Comparison of ENCODE assay signal across 30 cellular contexts in genomic region chr2:138078153-138078552, GRCh38.
A peak's percentile ranks its signal among the peaks of the same experiment; 100 is the strongest.
DNase-seq lines count a peak whose midpoint lies in the region; ATAC-seq, FAIRE-seq and TF ChIP-seq lines count a peak whose summit lies in the region.
"Had no signal": no experiment of that assay in that cellular context is flagged by ENCODE, and none has a peak within 500 bp of the region (broad histone marks: within the 10 kb centered on the region; RNA-seq: fewer than 3 reads in every experiment).

No MANE protein-coding gene starts in this region.

- H3K9me3 ChIP-seq in right lobe of liver (no peaks in the 10 kb centered on the region), HepG2 (ENCODE audit: low read length) (no peaks in the 10 kb centered on the region)
- H3K9me3 ChIP-seq: BLaER1 treated with 17β-estradiol and CSF1 and Interleukin-3, amounts not matched to agents 10 nM and 100 nM; left ventricle myocardium inferior; transverse colon had no signal

- BruUV-seq in HepG2 (replicated peaks; lab: Mats Ljungman, UMichigan) = no TSS peak

- no peaks in the 10 kb centered on the region for H4K20me1 ChIP-seq in HepG2 (ENCODE audit: insufficient read depth, low read length)
- H4K20me1 ChIP-seq: BLaER1 treated with 17β-estradiol and CSF1 and Interleukin-3, amounts not matched to agents 10 nM and 100 nM had no signal

- H3K79me2 ChIP-seq in HepG2 (ENCODE audit: insufficient read depth, low read length) = no peaks in the 10 kb centered on the region

- H3K36me3 ChIP-seq in right lobe of liver (no peaks in the 10 kb centered on the region), HepG2 (replicated peaks in 1 of 2; ENCODE audit: control insufficient read depth in 1 of 2, insufficient read depth in 2 of 2, low read length in 2 of 2) (no peaks in the 10 kb centered on the region)
- H3K36me3 ChIP-seq: BLaER1 treated with 17β-estradiol and CSF1 and Interleukin-3, amounts not matched to agents 10 nM and 100 nM; left ventricle myocardium inferior; neural progenitor cell; transverse colon had no signal

- CTCF ChIA-PET in HepG2 (lab: Yijun Ruan, JAX; ENCODE audit: low intra/inter-chr PET ratio, low total read pairs) = no interaction called here

- H2AFZ ChIP-seq in HepG2 (ENCODE audit: low read length) = no peak overlapping the region
- H2AFZ ChIP-seq: neural progenitor cell had no signal

- TF ChIP-seq EP300 in HepG2 (IDR thresholded peaks at IDR 0.05; ENCODE audit: low read depth in 2 of 2, low read length in 2 of 2) = no peak
- no peak for TF ChIP-seq EP300 in HepG2 (CRISPR knock-in tag; IDR thresholded peaks at IDR 0.05; ENCODE audit: borderline replicate concordance)

- no peak overlapping the region for H3K9ac ChIP-seq in HepG2 (ENCODE audit: insufficient read depth, low read depth, low read length)
- H3K9ac ChIP-seq: BLaER1 treated with 17β-estradiol and CSF1 and Interleukin-3, amounts not matched to agents 10 nM and 100 nM; neural progenitor cell had no signal

- TF ChIP-seq POLR2A in right lobe of liver (IDR thresholded peaks at IDR 0.05) (no peak), HepG2 (IDR thresholded peaks at IDR 0.05; ENCODE audit: insufficient read depth in 1 of 2, low read depth in 2 of 2, low read length in 2 of 2) (no peak)

- no peak for FAIRE-seq in HepG2 (lab: Jason Lieb, UNC)
- FAIRE-seq: A204.1, bronchial epithelial cell had no signal

- H3K27me3 ChIP-seq in right lobe of liver (no peaks in the 10 kb centered on the region), HepG2 (ENCODE audit: control insufficient read depth in 1 of 2, insufficient read depth in 2 of 2, low read length in 2 of 2) (no peaks in the 10 kb centered on the region)
- H3K27me3 ChIP-seq: BLaER1 treated with 17β-estradiol and CSF1 and Interleukin-3, amounts not matched to agents 10 nM and 100 nM; neural progenitor cell; transverse colon had no signal

- TF ChIP-seq CTCF in right lobe of liver (IDR thresholded peaks at IDR 0.05) = no peak
- no peak for TF ChIP-seq CTCF in HepG2 (CRISPR knock-in tag; IDR thresholded peaks at IDR 0.05)

- H3K27ac ChIP-seq in right lobe of liver (peak overlapping the region in 1 of 3 donors; percentile 10), HepG2 (ENCODE audit: extremely low read length, insufficient read depth, low read length) (no peak overlapping the region)
- H3K27ac ChIP-seq: BLaER1 treated with 17β-estradiol and CSF1 and Interleukin-3, amounts not matched to agents 10 nM and 100 nM; HL-60; left ventricle myocardium inferior; neural progenitor cell; RWPE1; transverse colon had no signal

- in situ Hi-C loops in HepG2 (cut with HindIII; ENCODE audit: extremely low pct_ligation_motif_present, low pct_unique_long_range_greater_than_20kb) = no loop called here

- no peak overlapping the region for H3K4me2 ChIP-seq in HepG2 (ENCODE audit: low read depth, low read length)
- H3K4me2 ChIP-seq: BLaER1 treated with 17β-estradiol and CSF1 and Interleukin-3, amounts not matched to agents 10 nM and 100 nM; neural progenitor cell; smooth muscle cell had no signal

- peak in 2 of 3 donors; percentile 28 to 58 for DNase-seq in right lobe of liver
- DNase-seq in HepG2 (ENCODE audit: low spot score) = no peak
- DNase-seq in cerebellar cortex (ENCODE audit: low spot score) = peak; percentile 89
- DNase-seq in middle frontal gyrus (ENCODE audit: extremely low spot score, low spot score) = peak; percentile 43
- no peak for DNase-seq in activated effector memory CD4-positive, alpha-beta T cell treated with Interleukin-2 at 50 U/mL for 16 hours
- DNase-seq in AG08396 (ENCODE audit: low spot score) = no peak
- no peak for DNase-seq in cardiac septum (ENCODE audit: low spot score)
- DNase-seq: activated CD4-positive, alpha-beta T cell treated with anti-CD3 and anti-CD28 coated beads, Interleukin-2, amount 50 U/mL, for 4 hours; activated effector memory CD4-positive, alpha-beta T cell treated with anti-CD3 and anti-CD28 coated beads, Interleukin-2, amount 50 U/mL, for 16 hours; dermis blood vessel endothelial cell; EL; H7; immature natural killer cell; left ventricle myocardium inferior; NCI-H1105; NCI-H2107; NCI-H69; stimulated activated CD4-positive, alpha-beta T cell treated with anti-CD3 and anti-CD28 coated beads, Interleukin-2, amount 100 ng/mL, for 48 hours; stimulated activated naive CD4-positive, alpha-beta T cell treated with Interleukin-2 at 50 U/mL for 16 hours; transverse colon had no signal

- H3K4me3 ChIP-seq in right lobe of liver = no peak overlapping the region
- H3K4me3 ChIP-seq in HepG2 (replicated peaks in 1 of 3; ENCODE audit: insufficient read depth in 1 of 3, low read depth in 2 of 3, low read length in 3 of 3) = no peak overlapping the region
- H3K4me3 ChIP-seq: BLaER1 treated with 17β-estradiol and CSF1 and Interleukin-3, amounts not matched to agents 10 nM and 100 nM; left ventricle myocardium inferior; neural progenitor cell; smooth muscle cell; transverse colon had no signal

- no peak for TF ChIP-seq RAD21 in HepG2 (CRISPR knock-in tag; IDR thresholded peaks at IDR 0.05)

- intact Hi-C loops in right lobe of liver (cut with DNase I) = no loop called here
- intact Hi-C loops in HepG2 (cut with micrococcal nuclease; ENCODE audit: unreplicated experiment) = no loop called here
- intact Hi-C loops in cardiac septum (cut with DNase I) = no loop called here

- POLR2A ChIA-PET in HepG2 (lab: Yijun Ruan, JAX) = no interaction called here

- ATAC-seq in right lobe of liver (peak; percentile 65 to 78 (median 73)), HepG2 (no peak), GM18519 (IDR thresholded peaks at IDR 0.05; ENCODE audit: low FRiP score, unreplicated experiment) (no peak)
- ATAC-seq: SK-N-SH treated with all-trans-retinoic acid at 6 μM for 48 hours, WTC11 had no signal

- 24% methylated on average over 3 of the region's 3 CpGs for WGBS in right lobe of liver (ENCODE audit: insufficient coverage, low coverage, low lambda C conversion rate, missing lambda C conversion rate)
- 93% methylated on average over 3 of the region's 3 CpGs for WGBS in HepG2 (ENCODE audit: low lambda C conversion rate)

- H3K4me1 ChIP-seq in right lobe of liver (peaks cover 0 to 11% (median 0%) of the 10 kb centered on the region in 4 donors), HepG2 (ENCODE audit: insufficient read depth, low read length) (peaks cover 20% of the 10 kb centered on the region)
- H3K4me1 ChIP-seq: BLaER1 treated with 17β-estradiol and CSF1 and Interleukin-3, amounts not matched to agents 10 nM and 100 nM; left ventricle myocardium inferior; neural progenitor cell; transverse colon had no signal

TF ChIP-seq in HepG2, 621 proteins besides CTCF, POLR2A, EP300 and RAD21 (continues in another document):
- TF ChIP-seq PREB (CRISPR knock-in tag; IDR thresholded peaks at IDR 0.05) = no peak
- TF ChIP-seq HOMEZ (CRISPR knock-in tag; IDR thresholded peaks at IDR 0.05; ENCODE audit: low read depth) = no peak
- TF ChIP-seq NR3C1 (CRISPR knock-in tag; IDR thresholded peaks at IDR 0.05) = no peak
- TF ChIP-seq CC2D1A (CRISPR knock-in tag; IDR thresholded peaks at IDR 0.05) = no peak
- TF ChIP-seq STAT6 (CRISPR knock-in tag; IDR thresholded peaks at IDR 0.05; ENCODE audit: borderline replicate concordance) = no peak
- no peak for TF ChIP-seq MXD3 (CRISPR knock-in tag; IDR thresholded peaks at IDR 0.05)
- no peak for TF ChIP-seq KLF11 (CRISPR knock-in tag; IDR thresholded peaks at IDR 0.05)

Comparison
In these comparisons a context has a peak if more than half of its experiments do, and no peak if none do; other contexts are left out.
1. ATAC-seq: peak in right lobe of liver (4 of 4); none in HepG2 (single experiment) and GM18519 (single experiment).
2. DNase-seq: peak in right lobe of liver (2 of 3), cerebellar cortex (single experiment) and middle frontal gyrus (single experiment); none in HepG2 (single experiment), activated effector memory CD4-positive, alpha-beta T cell treated with Interleukin-2 at 50 U/mL for 16 hours (single experiment), AG08396 (single experiment) and cardiac septum (single experiment).